10 cellular contexts compared by ENCODE assay signal in genomic region chr1:244654284-244655038, GRCh38. TPM values are rescaled to one million over a fixed set of nuclear protein-coding genes. Genes with fewer than 3 reads are reported as not detected.
DNase-seq lines count a peak whose midpoint lies in the region; ATAC-seq and TF ChIP-seq lines count a peak whose summit lies in the region.
"Had no signal": no experiment of that assay in that cellular context is flagged by ENCODE, and none has a peak within 500 bp of the region (broad histone marks: within the 10 kb centered on the region; RNA-seq: fewer than 3 reads in every experiment).

No MANE protein-coding gene starts in this region.

- H3K79me2 ChIP-seq in OCI-LY1 (ENCODE audit: insufficient read depth, low read length) (peaks cover 61% of the 10 kb centered on the region), fibroblast of lung (ENCODE audit: control insufficient read depth, insufficient read depth, low read length) (peaks cover 48% of the 10 kb centered on the region)

- no peak overlapping the region for H3K27ac Mint-ChIP-seq in activated T-helper 2 cell treated with anti-CD3 and anti-CD28 coated beads, Interferon-gamma antibody, Interleukin-2, Interleukin-4, amounts not matched to agents 10 μg/mL and 5 μg/mL and 100 μg/mL, durations not matched to agents 14 hours and 24 hours and 36 hours

- H3K27me3 Mint-ChIP-seq in activated T-helper 2 cell treated with anti-CD3 and anti-CD28 coated beads, Interferon-gamma antibody, Interleukin-2, Interleukin-4, amounts not matched to agents 10 μg/mL and 5 μg/mL and 100 μg/mL, durations not matched to agents 14 hours and 24 hours and 36 hours (ENCODE audit: low read depth): peaks cover 1% of the 10 kb centered on the region

- no peak for TF ChIP-seq CTCF in OCI-LY1 (IDR thresholded peaks at IDR 0.05; ENCODE audit: low read length)
- no peak for TF ChIP-seq CTCF in fibroblast of lung (conservative IDR thresholded peaks at IDR 0.05 in 1 of 2, IDR thresholded peaks at IDR 0.05 in 1 of 2; ENCODE audit: low read depth in 1 of 2, low read length in 2 of 2)

- H3K36me3 ChIP-seq in OCI-LY1 (ENCODE audit: insufficient read depth, low read length) (peaks cover 46% of the 10 kb centered on the region), fibroblast of lung (ENCODE audit: control insufficient read depth, insufficient read depth, low read length) (peaks cover 2% of the 10 kb centered on the region), rectal smooth muscle tissue (ENCODE audit: control insufficient read depth, insufficient read depth, low read length) (no peaks in the 10 kb centered on the region)

- H2AFZ ChIP-seq in OCI-LY1 (ENCODE audit: low read length): no peak overlapping the region
- H2AFZ ChIP-seq in fibroblast of lung (ENCODE audit: low read length): no peak overlapping the region

- H3K4me2 ChIP-seq in OCI-LY1 (ENCODE audit: low read length): peak overlapping the region; percentile 74
- H3K4me2 ChIP-seq in fibroblast of lung (ENCODE audit: extremely low read depth, insufficient read depth, low read length): peak overlapping the region; percentile 60

- peaks cover 26% of the 10 kb centered on the region for H3K4me1 Mint-ChIP-seq in activated T-helper 2 cell treated with anti-CD3 and anti-CD28 coated beads, Interferon-gamma antibody, Interleukin-2, Interleukin-4, amounts not matched to agents 10 μg/mL and 5 μg/mL and 100 μg/mL, durations not matched to agents 14 hours and 24 hours and 36 hours (ENCODE audit: low read depth)

- no peaks in the 10 kb centered on the region for H3K9me3 Mint-ChIP-seq in activated T-helper 2 cell treated with anti-CD3 and anti-CD28 coated beads, Interferon-gamma antibody, Interleukin-2, Interleukin-4, amounts not matched to agents 10 μg/mL and 5 μg/mL and 100 μg/mL, durations not matched to agents 14 hours and 24 hours and 36 hours

- ATAC-seq in HG03025 (IDR thresholded peaks at IDR 0.05; ENCODE audit: low FRiP score, unreplicated experiment) (no peak), GM18868 (IDR thresholded peaks at IDR 0.05; ENCODE audit: unreplicated experiment) (no peak)

- H3K27ac ChIP-seq in OCI-LY1 (ENCODE audit: low read depth, low read length, poor library complexity, severe bottlenecking) (peak overlapping the region; percentile 70), fibroblast of lung (ENCODE audit: insufficient read depth, low read length) (no peak overlapping the region), rectal smooth muscle tissue (ENCODE audit: low read depth, low read length) (no peak overlapping the region)

- no peaks in the 10 kb centered on the region for H3K9me3 ChIP-seq in OCI-LY1 (ENCODE audit: low read length)
- H3K9me3 ChIP-seq in fibroblast of lung (ENCODE audit: control insufficient read depth, insufficient read depth, low read depth, low read length): no peaks in the 10 kb centered on the region

- H3F3A ChIP-seq in OCI-LY1 (ENCODE audit: insufficient read depth, low read length): no peaks in the 10 kb centered on the region

- no peaks in the 10 kb centered on the region for H3K9me2 ChIP-seq in OCI-LY1 (ENCODE audit: low read depth, low read length)

- no peaks in the 10 kb centered on the region for H4K20me1 ChIP-seq in OCI-LY1 (ENCODE audit: insufficient read depth, low read length)
- no peaks in the 10 kb centered on the region for H4K20me1 ChIP-seq in fibroblast of lung (ENCODE audit: control insufficient read depth, extremely low read depth, insufficient read depth, low read length)

- intact Hi-C loops in activated T-helper 2 cell treated with anti-CD3 and anti-CD28 coated beads, Interferon-gamma antibody, Interleukin-2, Interleukin-4, amounts not matched to agents 10 μg/mL and 5 μg/mL and 100 μg/mL, durations not matched to agents 14 hours and 24 hours and 36 hours (cut with micrococcal nuclease): loop anchor here (5.0 kb wide), 2 partner anchors 73 to 332 kb away; no protein-coding TSS in a partner anchor

- H3K9ac ChIP-seq in OCI-LY1 (ENCODE audit: low read length) (peak overlapping the region; percentile 89), fibroblast of lung (ENCODE audit: insufficient read depth, low read length) (no peak overlapping the region), rectal smooth muscle tissue (ENCODE audit: low read length) (no peak overlapping the region)

- DNase-seq in ELR (ENCODE audit: low read depth) (peak; percentile 23), fibroblast of lung (ENCODE audit: low read depth in 2 of 2) (peak in 1 of 2 donors; percentile 15), HuH-7 (ENCODE audit: low spot score) (no peak)
- DNase-seq in activated T-helper 2 cell treated with anti-CD3 and anti-CD28 coated beads, Interferon-gamma antibody, Interleukin-2, Interleukin-4, amounts not matched to agents 10 μg/mL and 5 μg/mL and 100 μg/mL, durations not matched to agents 14 hours and 24 hours and 36 hours (ENCODE audit: low spot score): no peak
- DNase-seq: amniotic stem cell; stimulated activated CD4-positive, alpha-beta T cell treated with anti-CD3 and anti-CD28 coated beads, Interleukin-4, amount 100 ng/mL, for 24 hours had no signal

- H3K4me1 ChIP-seq in OCI-LY1 (ENCODE audit: insufficient read depth, low read length, severe bottlenecking) (peaks cover 56% of the 10 kb centered on the region), fibroblast of lung (ENCODE audit: control insufficient read depth, extremely low read depth, insufficient read depth, low read length) (peaks cover 4% of the 10 kb centered on the region), rectal smooth muscle tissue (ENCODE audit: control insufficient read depth, insufficient read depth, low read length) (peaks cover 3% of the 10 kb centered on the region)

- no peak overlapping the region for H3K4me3 Mint-ChIP-seq in activated T-helper 2 cell treated with anti-CD3 and anti-CD28 coated beads, Interferon-gamma antibody, Interleukin-2, Interleukin-4, amounts not matched to agents 10 μg/mL and 5 μg/mL and 100 μg/mL, durations not matched to agents 14 hours and 24 hours and 36 hours (ENCODE audit: low read depth)

- peak overlapping the region; percentile 84 for H3K4me3 ChIP-seq in OCI-LY1 (ENCODE audit: low read depth, low read length, poor library complexity, severe bottlenecking)
- H3K4me3 ChIP-seq in fibroblast of lung (replicated peaks in 1 of 4; ENCODE audit: control extremely low read depth in 1 of 4, insufficient read depth in 1 of 4, low read depth in 3 of 4, low read length in 4 of 4): peak overlapping the region; percentile 70 to 97 (median 85)
- H3K4me3 ChIP-seq in rectal smooth muscle tissue (ENCODE audit: low read length): peak overlapping the region; percentile 87

- H3K27me3 ChIP-seq in OCI-LY1 (ENCODE audit: insufficient read depth, low read length) (no peaks in the 10 kb centered on the region), fibroblast of lung (ENCODE audit: control insufficient read depth, insufficient read depth, low read length) (no peaks in the 10 kb centered on the region), rectal smooth muscle tissue (ENCODE audit: control insufficient read depth, insufficient read depth, low read length) (no peaks in the 10 kb centered on the region)

- H3K36me3 Mint-ChIP-seq in activated T-helper 2 cell treated with anti-CD3 and anti-CD28 coated beads, Interferon-gamma antibody, Interleukin-2, Interleukin-4, amounts not matched to agents 10 μg/mL and 5 μg/mL and 100 μg/mL, durations not matched to agents 14 hours and 24 hours and 36 hours (ENCODE audit: low read depth): peaks cover 31% of the 10 kb centered on the region

RNA-seq across cellular contexts. Expression of gene DESI2, which starts 1.5 kb away (rescaled TPM):
- 47.2 and 49.3 TPM in 2 replicates for total RNA-seq in fibroblast of lung
- polyA plus RNA-seq in fibroblast of lung: 38.8 and 40.2 TPM in 2 replicates
- 26.5 and 28.5 TPM in 2 replicates for polyA plus RNA-seq in fibroblast of lung (2012)
- 14.1 and 19.5 TPM in 2 replicates for polyA minus RNA-seq in fibroblast of lung (ENCODE audit: low replicate concordance)
- 27.4 TPM in 2 replicates for total RNA-seq in activated T-helper 2 cell treated with anti-CD3 and anti-CD28 coated beads, Interferon-gamma antibody, Interleukin-2, Interleukin-4, amounts not matched to agents 10 μg/mL and 5 μg/mL and 100 μg/mL, durations not matched to agents 14 hours and 24 hours and 36 hours
